Comparison of ENCODE assay signal across 16 cellular contexts in genomic region chr9:97179616-97180015, GRCh38.
A peak's percentile ranks its signal among the peaks of the same experiment; 100 is the strongest.
DNase-seq lines count a peak whose midpoint lies in the region; ATAC-seq, FAIRE-seq and TF ChIP-seq lines count a peak whose summit lies in the region.
"Had no signal": no experiment of that assay in that cellular context is flagged by ENCODE, and none has a peak within 500 bp of the region (broad histone marks: within the 10 kb centered on the region; RNA-seq: fewer than 3 reads in every experiment).

No MANE protein-coding gene starts in this region.

- H3K27me3 Mint-ChIP-seq in activated CD8-positive, alpha-beta T cell treated with anti-CD3 and anti-CD28 coated beads, Interleukin-2, amount 10 ng/mL, durations not matched to agents 7 days and 5 days (ENCODE audit: low read depth), result peaks cover 8% of the 10 kb centered on the region

- no TSS peak for BruUV-seq in OCI-LY7 (replicated peaks; lab: Mats Ljungman, UMichigan)

- H3K4me3 Mint-ChIP-seq in activated CD8-positive, alpha-beta T cell treated with anti-CD3 and anti-CD28 coated beads, Interleukin-2, amount 10 ng/mL, durations not matched to agents 7 days and 5 days, result no peak overlapping the region
- H3K4me3 Mint-ChIP-seq: CD14-positive monocyte; CD8-positive, alpha-beta T cell; HFFc6 had no signal

- H3K4me3 ChIP-seq in RWPE2 (ENCODE audit: severe bottlenecking) (no peak overlapping the region), OCI-LY7 (ENCODE audit: low read depth, low read length, poor library complexity, severe bottlenecking) (no peak overlapping the region)

- H3K4me1 Mint-ChIP-seq in activated CD8-positive, alpha-beta T cell treated with anti-CD3 and anti-CD28 coated beads, Interleukin-2, amount 10 ng/mL, durations not matched to agents 7 days and 5 days (ENCODE audit: low read depth), result no peaks in the 10 kb centered on the region

- no peaks in the 10 kb centered on the region for H3K27me3 ChIP-seq in RWPE2 (ENCODE audit: insufficient read depth, poor library complexity, severe bottlenecking)

- H2AFZ ChIP-seq in OCI-LY7 (ENCODE audit: low read length), result no peak overlapping the region

- H3K4me1 ChIP-seq in RWPE2 (ENCODE audit: insufficient read depth, poor library complexity, severe bottlenecking) (peaks cover 9% of the 10 kb centered on the region), OCI-LY7 (ENCODE audit: insufficient read depth, low read length, poor library complexity, severe bottlenecking) (no peaks in the 10 kb centered on the region)

- TF ChIP-seq CTCF in RWPE2 (IDR thresholded peaks at IDR 0.05; ENCODE audit: poor library complexity, severe bottlenecking) (no peak), D721Med (IDR thresholded peaks at IDR 0.05; ENCODE audit: insufficient read depth, missing control alignments) (no peak), OCI-LY7 (conservative IDR thresholded peaks at IDR 0.05; ENCODE audit: low read length) (no peak)

- no peaks in the 10 kb centered on the region for H3K9me2 ChIP-seq in OCI-LY7 (ENCODE audit: insufficient read depth, low read length)

- CTCF ChIA-PET in activated CD8-positive, alpha-beta T cell treated with anti-CD3 and anti-CD28 coated beads, Interleukin-2, amount 10 ng/mL, durations not matched to agents 7 days and 5 days (lab: Charles Lee), result no interaction called here
- CTCF ChIA-PET in OCI-LY7 (lab: Charles Lee; ENCODE audit: unreplicated experiment), result no interaction called here

- H3K4me2 ChIP-seq in OCI-LY7 (ENCODE audit: low read length), result no peak overlapping the region

- intact Hi-C loops in OCI-LY7 (cut with micrococcal nuclease; ENCODE audit: unreplicated experiment), result no loop called here

- peak; percentile 10 for DNase-seq in SIG-M5 treated with dmso at 0.1 percent for 504 hours (lab: John Stamatoyannopoulos, UW; ENCODE audit: unreplicated experiment)
- no peak for DNase-seq in SIG-M5 (lab: John Stamatoyannopoulos, UW)
- no peak for DNase-seq in RWPE2 (ENCODE audit: low spot score)
- peak; percentile 5 for DNase-seq in epithelial cell of prostate (ENCODE audit: low read depth, low spot score)
- DNase-seq in D721Med (ENCODE audit: insufficient read length, low spot score), result no peak
- DNase-seq in activated CD8-positive, alpha-beta T cell treated with anti-CD3 and anti-CD28 coated beads, Interleukin-2, amount 10 ng/mL, durations not matched to agents 7 days and 5 days, result no peak
- DNase-seq in OCI-LY7 (ENCODE audit: low spot score), result no peak
- DNase-seq: CD8-positive, alpha-beta T cell; COR-L47; DND-41; GDM1; HCEC 1CT; HFFc6 had no signal

- FAIRE-seq in D721Med (lab: Jason Lieb, UNC), result no peak

- peak; percentile 91 for ATAC-seq in RWPE2 (ENCODE audit: low read depth)
- ATAC-seq in activated CD8-positive, alpha-beta T cell treated with anti-CD3 and anti-CD28 coated beads, Interleukin-2, amount 10 ng/mL, durations not matched to agents 7 days and 5 days, result no peak
- ATAC-seq: CD8-positive, alpha-beta T cell had no signal

- no peak overlapping the region for H3K27ac Mint-ChIP-seq in activated CD8-positive, alpha-beta T cell treated with anti-CD3 and anti-CD28 coated beads, Interleukin-2, amount 10 ng/mL, durations not matched to agents 7 days and 5 days
- H3K27ac Mint-ChIP-seq: CD14-positive monocyte; CD8-positive, alpha-beta T cell; HFFc6 had no signal

- H3K9me3 ChIP-seq in RWPE2 (ENCODE audit: severe bottlenecking) (no peaks in the 10 kb centered on the region), OCI-LY7 (ENCODE audit: low read length) (no peaks in the 10 kb centered on the region)

- POLR2A ChIA-PET in activated CD8-positive, alpha-beta T cell treated with anti-CD3 and anti-CD28 coated beads, Interleukin-2, amount 10 ng/mL, durations not matched to agents 7 days and 5 days (lab: Charles Lee), result no interaction called here
- POLR2A ChIA-PET in OCI-LY7 (lab: Charles Lee), result no interaction called here

- H3K79me2 ChIP-seq in OCI-LY7 (ENCODE audit: insufficient read depth, low read depth, low read length), result no peaks in the 10 kb centered on the region

- H3K27ac ChIP-seq in RWPE2 (ENCODE audit: poor library complexity, severe bottlenecking) (no peak overlapping the region), epithelial cell of prostate (no peak overlapping the region), OCI-LY7 (ENCODE audit: low read depth, low read length, poor library complexity, severe bottlenecking) (no peak overlapping the region)
- H3K27ac ChIP-seq: 22Rv1, HL-60 had no signal

- no peaks in the 10 kb centered on the region for H3K36me3 Mint-ChIP-seq in activated CD8-positive, alpha-beta T cell treated with anti-CD3 and anti-CD28 coated beads, Interleukin-2, amount 10 ng/mL, durations not matched to agents 7 days and 5 days (ENCODE audit: low read depth)
- H3K36me3 Mint-ChIP-seq: CD14-positive monocyte had no signal

- no peaks in the 10 kb centered on the region for H3K36me3 ChIP-seq in RWPE2 (ENCODE audit: low read depth)
- H3K36me3 ChIP-seq in OCI-LY7 (ENCODE audit: insufficient read depth, low read length), result no peaks in the 10 kb centered on the region

- H3K9me3 Mint-ChIP-seq in activated CD8-positive, alpha-beta T cell treated with anti-CD3 and anti-CD28 coated beads, Interleukin-2, amount 10 ng/mL, durations not matched to agents 7 days and 5 days (ENCODE audit: insufficient read depth), result no peaks in the 10 kb centered on the region
- H3K9me3 Mint-ChIP-seq: CD8-positive, alpha-beta T cell; HFFc6 had no signal

- no peaks in the 10 kb centered on the region for H4K20me1 ChIP-seq in OCI-LY7 (ENCODE audit: insufficient read depth, low read length)

Comparison
In these comparisons a context has a peak if more than half of its experiments do, and no peak if none do; other contexts are left out.
1. DNase-seq: peak in SIG-M5 treated with dmso at 0.1 percent for 504 hours (single experiment) and epithelial cell of prostate (single experiment); none in SIG-M5 (single experiment), RWPE2 (single experiment), D721Med (single experiment), activated CD8-positive, alpha-beta T cell treated with anti-CD3 and anti-CD28 coated beads, Interleukin-2, amount 10 ng/mL, durations not matched to agents 7 days and 5 days (single experiment) and OCI-LY7 (single experiment).